In genomic region chr19:1126984-1127760, GRCh38 we compare ENCODE assay signal across 19 cellular contexts. TPM values are rescaled to one million over a fixed set of nuclear protein-coding genes. Genes with fewer than 3 reads are reported as not detected.
DNase-seq lines count a peak whose midpoint lies in the region; ATAC-seq and TF ChIP-seq lines count a peak whose summit lies in the region.
"Had no signal": no experiment of that assay in that cellular context is flagged by ENCODE, and none has a peak within 500 bp of the region (broad histone marks: within the 10 kb centered on the region; RNA-seq: fewer than 3 reads in every experiment).

No MANE protein-coding gene starts in this region.

- DNase-seq in ascending aorta (ENCODE audit: low spot score in 2 of 2) = no peak
- DNase-seq in T-helper 9 cell = no peak
- DNase-seq: Caco-2; dermis blood vessel endothelial cell; heart left ventricle; naive thymus-derived CD8-positive, alpha-beta T cell; NCI-H2171; NCI-H524 treated with DMSO at 0.1 percent for 48 hours; Peyer's patch; thyroid gland had no signal

- H3K79me2 ChIP-seq in ACC112 (ENCODE audit: control insufficient read depth, insufficient read depth, low read length, unreplicated experiment) = peaks cover 70% of the 10 kb centered on the region

- H3K36me3 ChIP-seq in ACC112 (ENCODE audit: insufficient read depth, low read length) (peaks cover 13% of the 10 kb centered on the region; the same call in 1 of the 2 replicates), ascending aorta (peaks cover 41 to 52% of the 10 kb centered on the region in 2 donors), neutrophil (peaks cover 84% of the 10 kb centered on the region)
- peaks cover 53 to 83% (median 66%) of the 10 kb centered on the region in 11 experiments for H3K36me3 ChIP-seq in BLaER1 treated with 17β-estradiol and CSF1 and Interleukin-3, amounts not matched to agents 10 nM and 100 nM

- H2AFZ ChIP-seq in ACC112 (ENCODE audit: low read length, unreplicated experiment) = no peak overlapping the region
- H2AFZ ChIP-seq: parathyroid adenoma had no signal

- no peak for ATAC-seq in HG03175 (IDR thresholded peaks at IDR 0.05; ENCODE audit: unreplicated experiment)
- ATAC-seq in GM19328 (IDR thresholded peaks at IDR 0.05; ENCODE audit: unreplicated experiment) = no peak
- ATAC-seq: heart left ventricle; left lobe of liver; naive thymus-derived CD8-positive, alpha-beta T cell; sciatic nerve had no signal

- H3K9me3 ChIP-seq in BLaER1 treated with 17β-estradiol and CSF1 and Interleukin-3, amounts not matched to agents 10 nM and 100 nM (replicated peaks in 1 of 11) = no peaks in the 10 kb centered on the region
- no peaks in the 10 kb centered on the region for H3K9me3 ChIP-seq in ascending aorta
- H3K9me3 ChIP-seq in neutrophil = no peaks in the 10 kb centered on the region
- H3K9me3 ChIP-seq: Caco-2, heart left ventricle, Peyer's patch, thyroid gland had no signal

- intact Hi-C loops in ascending aorta (cut with DNase I) = no loop called here

- H3K9ac ChIP-seq in BLaER1 treated with 17β-estradiol and CSF1 and Interleukin-3, amounts not matched to agents 10 nM and 100 nM = peak overlapping the region; percentile 16 to 70 (median 63); a peak in 21 of 22 replicates
- H3K9ac ChIP-seq: KMS-11, parathyroid adenoma had no signal

- H3K27ac ChIP-seq in ACC112 (ENCODE audit: low read depth, low read length) = peak overlapping the region; percentile 89
- peak overlapping the region in 10 of 11 experiments; percentile 40 to 71 (median 54); a peak in 14 of 22 replicates for H3K27ac ChIP-seq in BLaER1 treated with 17β-estradiol and CSF1 and Interleukin-3, amounts not matched to agents 10 nM and 100 nM
- peak overlapping the region; percentile 83 to 85 for H3K27ac ChIP-seq in ascending aorta
- H3K27ac ChIP-seq in neutrophil = peak overlapping the region; percentile 49
- H3K27ac ChIP-seq: KMS-11, parathyroid adenoma, thyroid gland had no signal

- peak overlapping the region; percentile 48 to 99 (median 70); a peak in 20 of 22 replicates for H3K4me2 ChIP-seq in BLaER1 treated with 17β-estradiol and CSF1 and Interleukin-3, amounts not matched to agents 10 nM and 100 nM
- H3K4me2 ChIP-seq: KMS-11 had no signal

- H3K4me3 ChIP-seq in ACC112 (ENCODE audit: low read depth, low read length) (no peak overlapping the region), ascending aorta (no peak overlapping the region), neutrophil (ENCODE audit: low read depth in 1 of 2, low read length in 1 of 2) (no peak overlapping the region)
- peak overlapping the region in 2 of 10 experiments; percentile 28 to 33; a peak in 3 of 20 replicates for H3K4me3 ChIP-seq in BLaER1 treated with 17β-estradiol and CSF1 and Interleukin-3, amounts not matched to agents 10 nM and 100 nM
- H3K4me3 ChIP-seq: heart left ventricle, Peyer's patch, thyroid gland had no signal

- H3K4me1 ChIP-seq in ACC112 (ENCODE audit: control insufficient read depth, insufficient read depth, low read length, unreplicated experiment) (peaks cover 22% of the 10 kb centered on the region), ascending aorta (peaks cover 0 to 30% of the 10 kb centered on the region in 2 donors), neutrophil (ENCODE audit: control insufficient read depth in 1 of 2, insufficient read depth in 1 of 2, low read depth in 1 of 2, low read length in 1 of 2) (peaks cover 16 to 32% of the 10 kb centered on the region in 2 experiments)
- H3K4me1 ChIP-seq in BLaER1 treated with 17β-estradiol and CSF1 and Interleukin-3, amounts not matched to agents 10 nM and 100 nM = peaks cover 45 to 82% (median 52%) of the 10 kb centered on the region in 10 experiments
- H3K4me1 ChIP-seq: Caco-2, parathyroid adenoma had no signal

- H3K27me3 ChIP-seq in ACC112 (ENCODE audit: insufficient read depth, low read length) = no peaks in the 10 kb centered on the region
- H3K27me3 ChIP-seq in BLaER1 treated with 17β-estradiol and CSF1 and Interleukin-3, amounts not matched to agents 10 nM and 100 nM = no peaks in the 10 kb centered on the region
- no peaks in the 10 kb centered on the region for H3K27me3 ChIP-seq in ascending aorta
- H3K27me3 ChIP-seq in neutrophil = no peaks in the 10 kb centered on the region
- H3K27me3 ChIP-seq: heart left ventricle, Peyer's patch, thyroid gland had no signal

- H4K20me1 ChIP-seq in BLaER1 treated with 17β-estradiol and CSF1 and Interleukin-3, amounts not matched to agents 10 nM and 100 nM = peaks cover 62 to 97% (median 91%) of the 10 kb centered on the region in 11 experiments

- no peak for TF ChIP-seq CTCF in ascending aorta (IDR thresholded peaks at IDR 0.05)
- no peak for TF ChIP-seq CTCF in neutrophil (IDR thresholded peaks at IDR 0.05)

RNA-seq across cellular contexts. Expression of gene GPX4, which starts 23.4 kb away (rescaled TPM):
- total RNA-seq in ascending aorta = 348 TPM

RNA-seq across cellular contexts. Expression of gene POLR2E, which starts 32.0 kb away (rescaled TPM):
- total RNA-seq in ascending aorta = 72.1 TPM

RNA-seq across cellular contexts. Expression of gene SBNO2, which starts 46.9 kb away (rescaled TPM):
- total RNA-seq in ascending aorta = 120 TPM
